Comparison of ENCODE assay signal across 28 cellular contexts in the genomic region with DNA sequence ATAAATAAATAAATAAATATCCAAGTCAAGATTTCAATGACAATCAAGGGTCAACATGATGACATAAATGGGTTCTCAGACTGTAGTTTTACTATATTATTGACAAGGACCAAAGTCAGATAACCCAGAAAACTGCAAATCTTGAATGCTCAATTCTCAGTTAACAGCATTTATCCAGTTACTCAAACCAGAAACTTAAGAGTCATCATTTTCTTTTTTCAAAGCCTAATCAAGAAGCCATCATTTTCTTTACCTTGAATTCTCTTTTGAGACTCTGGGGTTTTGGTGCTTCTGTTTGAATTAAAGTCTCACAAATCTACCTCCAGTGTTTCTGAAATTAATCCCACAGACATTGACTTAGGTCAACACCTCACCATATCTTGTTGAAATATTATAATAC. TPM values are rescaled to one million over a fixed set of nuclear protein-coding genes. Genes with fewer than 3 reads are reported as not detected.
"Had no signal": no experiment of that assay in that cellular context is flagged by ENCODE, and none has a peak within 500 bp of the region (broad histone marks: within the 10 kb centered on the region; RNA-seq: fewer than 3 reads in every experiment).

No MANE protein-coding gene starts in this region.

- H3K4me3 ChIP-seq: colonic mucosa, esophagus squamous epithelium, gastrocnemius medialis, heart right ventricle, left lung, lower lobe of right lung had no signal

- H3K4me1 ChIP-seq: colonic mucosa, esophagus squamous epithelium, gastrocnemius medialis, heart right ventricle, left lung, lower lobe of right lung had no signal

- ATAC-seq: effector memory CD8-positive, alpha-beta T cell; gastrocnemius medialis; heart right ventricle; left cardiac atrium; left lung; left ventricle myocardium superior; lower lobe of right lung; naive thymus-derived CD4-positive, alpha-beta T cell had no signal

- FAIRE-seq: endometrium, islet of Langerhans, keratinocyte had no signal

- H3K27ac Mint-ChIP-seq: dendritic cell treated with granulocyte-macrophage colony-stimulating factor and Interleukin-4, amounts not matched to agents 40 ng/mL and 50 ng/mL, for 4 days; effector memory CD8-positive, alpha-beta T cell; endodermal cell; memory B cell had no signal

- H3K27me3 Mint-ChIP-seq: dendritic cell treated with granulocyte-macrophage colony-stimulating factor and Interleukin-4, amounts not matched to agents 40 ng/mL and 50 ng/mL, for 4 days; effector memory CD8-positive, alpha-beta T cell; memory B cell; naive thymus-derived CD4-positive, alpha-beta T cell had no signal

- H3K4me3 Mint-ChIP-seq: dendritic cell treated with granulocyte-macrophage colony-stimulating factor and Interleukin-4, amounts not matched to agents 40 ng/mL and 50 ng/mL, for 4 days; effector memory CD8-positive, alpha-beta T cell; endodermal cell; memory B cell; naive thymus-derived CD4-positive, alpha-beta T cell had no signal

- DNase-seq: colonic mucosa; cortex of kidney; effector CD8-positive, alpha-beta T cell; effector memory CD8-positive, alpha-beta T cell; endodermal cell; erythroblast; esophagus squamous epithelium; foreskin melanocyte; gastrocnemius medialis; glutamatergic neuron; head of caudate nucleus; heart right ventricle; hippocampal formation; left cardiac atrium; left ventricle myocardium superior; lower lobe of right lung; mesendoderm; midbrain; naive thymus-derived CD4-positive, alpha-beta T cell had no signal

- H3K27me3 ChIP-seq: colonic mucosa, esophagus squamous epithelium, gastrocnemius medialis, heart right ventricle, left lung had no signal

- H3K27ac ChIP-seq: colonic mucosa, epithelial cell of prostate, esophagus squamous epithelium, gastrocnemius medialis, heart right ventricle, left lung, lower lobe of right lung had no signal

- H3K9me3 ChIP-seq: colonic mucosa, esophagus squamous epithelium, gastrocnemius medialis, heart right ventricle, left lung, lower lobe of right lung had no signal

- H3K4me1 Mint-ChIP-seq: endodermal cell had no signal

- H3K9me3 Mint-ChIP-seq: dendritic cell treated with granulocyte-macrophage colony-stimulating factor and Interleukin-4, amounts not matched to agents 40 ng/mL and 50 ng/mL, for 4 days; effector memory CD8-positive, alpha-beta T cell; endodermal cell; memory B cell had no signal

- H3K36me3 ChIP-seq: colonic mucosa had no signal

RNA-seq across cellular contexts. Expression of a gene that starts 45.3 kb away (rescaled TPM):
- total RNA-seq: glomerular endothelial cell, kidney epithelial cell had no signal
- polyA plus RNA-seq: naive thymus-derived CD4-positive, alpha-beta T cell had no signal
